In genomic region chr3:43497405-43497804, GRCh38 we compare ENCODE assay signal across 1 cellular context.
TF ChIP-seq lines count a peak whose summit lies in the region.

No MANE protein-coding gene starts in this region.

TF ChIP-seq in A549, 52 proteins besides CTCF, POLR2A, EP300 and RAD21 (continued from another document):
- TF ChIP-seq, protein P1, sequence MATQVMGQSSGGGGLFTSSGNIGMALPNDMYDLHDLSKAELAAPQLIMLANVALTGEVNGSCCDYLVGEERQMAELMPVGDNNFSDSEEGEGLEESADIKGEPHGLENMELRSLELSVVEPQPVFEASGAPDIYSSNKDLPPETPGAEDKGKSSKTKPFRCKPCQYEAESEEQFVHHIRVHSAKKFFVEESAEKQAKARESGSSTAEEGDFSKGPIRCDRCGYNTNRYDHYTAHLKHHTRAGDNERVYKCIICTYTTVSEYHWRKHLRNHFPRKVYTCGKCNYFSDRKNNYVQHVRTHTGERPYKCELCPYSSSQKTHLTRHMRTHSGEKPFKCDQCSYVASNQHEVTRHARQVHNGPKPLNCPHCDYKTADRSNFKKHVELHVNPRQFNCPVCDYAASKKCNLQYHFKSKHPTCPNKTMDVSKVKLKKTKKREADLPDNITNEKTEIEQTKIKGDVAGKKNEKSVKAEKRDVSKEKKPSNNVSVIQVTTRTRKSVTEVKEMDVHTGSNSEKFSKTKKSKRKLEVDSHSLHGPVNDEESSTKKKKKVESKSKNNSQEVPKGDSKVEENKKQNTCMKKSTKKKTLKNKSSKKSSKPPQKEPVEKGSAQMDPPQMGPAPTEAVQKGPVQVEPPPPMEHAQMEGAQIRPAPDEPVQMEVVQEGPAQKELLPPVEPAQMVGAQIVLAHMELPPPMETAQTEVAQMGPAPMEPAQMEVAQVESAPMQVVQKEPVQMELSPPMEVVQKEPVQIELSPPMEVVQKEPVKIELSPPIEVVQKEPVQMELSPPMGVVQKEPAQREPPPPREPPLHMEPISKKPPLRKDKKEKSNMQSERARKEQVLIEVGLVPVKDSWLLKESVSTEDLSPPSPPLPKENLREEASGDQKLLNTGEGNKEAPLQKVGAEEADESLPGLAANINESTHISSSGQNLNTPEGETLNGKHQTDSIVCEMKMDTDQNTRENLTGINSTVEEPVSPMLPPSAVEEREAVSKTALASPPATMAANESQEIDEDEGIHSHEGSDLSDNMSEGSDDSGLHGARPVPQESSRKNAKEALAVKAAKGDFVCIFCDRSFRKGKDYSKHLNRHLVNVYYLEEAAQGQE (IDR thresholded peaks at IDR 0.05), result no peak
